8 cellular contexts compared by ENCODE assay signal in the genomic region with DNA sequence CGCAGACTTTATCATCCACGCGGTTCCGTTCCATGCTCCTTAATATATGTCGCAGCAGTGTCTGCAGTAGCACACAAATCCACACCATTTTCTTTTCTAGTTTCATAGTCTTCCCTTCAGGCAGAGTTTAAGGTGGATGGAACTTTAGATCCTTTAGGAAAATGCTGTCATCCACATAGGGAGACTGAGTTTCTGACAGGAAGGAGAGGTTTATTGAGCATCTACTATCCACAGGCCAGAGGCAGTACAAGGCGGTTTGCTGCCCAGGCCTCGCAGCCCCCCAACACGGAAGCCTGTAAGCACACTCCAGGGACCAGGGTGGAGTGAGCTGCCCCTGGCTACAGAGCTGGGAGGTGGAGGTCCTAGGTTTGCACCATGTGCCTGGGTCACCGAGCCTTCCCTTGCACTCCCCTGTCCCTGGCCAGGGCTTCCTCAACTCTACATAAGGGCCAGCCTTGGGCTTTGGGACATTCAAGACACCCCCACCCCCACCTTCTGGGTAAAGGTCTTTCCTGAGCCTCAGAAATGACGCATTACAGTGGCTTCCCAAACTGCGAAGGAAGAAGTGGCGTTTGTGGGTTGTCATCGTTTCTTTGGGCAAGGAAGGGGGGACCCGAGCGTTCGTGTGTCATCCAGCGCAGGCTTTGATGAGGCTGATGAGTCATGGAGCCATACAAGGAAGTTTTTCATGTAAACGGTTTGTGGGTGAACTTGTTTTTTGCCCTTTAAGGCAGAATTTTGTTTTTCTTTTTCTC.
DNase-seq lines count a peak whose midpoint lies in the region; ATAC-seq and TF ChIP-seq lines count a peak whose summit lies in the region.

No MANE protein-coding gene starts in this region.

- peak; percentile 55 for ATAC-seq in upper lobe of right lung
- no peak for ATAC-seq in GM19397 (IDR thresholded peaks at IDR 0.05; ENCODE audit: unreplicated experiment)
- ATAC-seq in GM18909 (IDR thresholded peaks at IDR 0.05; ENCODE audit: poor library complexity, unreplicated experiment): no peak

- no peaks in the 10 kb centered on the region for H3K36me3 Mint-ChIP-seq in nephron progenitor cell (ENCODE audit: low read depth)

- H3K36me3 ChIP-seq in upper lobe of right lung: no peaks in the 10 kb centered on the region

- H3K4me1 ChIP-seq in upper lobe of right lung: peaks cover 27% of the 10 kb centered on the region

- no peak overlapping the region for H3K4me3 Mint-ChIP-seq in nephron progenitor cell

- H3K27me3 ChIP-seq in upper lobe of right lung: no peaks in the 10 kb centered on the region

- in situ Hi-C loops in astrocyte of the cerebellum (cut with HindIII; ENCODE audit: low sequenced_read_pairs): no loop called here

- H3K27me3 Mint-ChIP-seq in nephron progenitor cell (ENCODE audit: low read depth, poor library complexity): no peaks in the 10 kb centered on the region

- no peak for TF ChIP-seq CTCF in astrocyte of the cerebellum (IDR thresholded peaks at IDR 0.05; ENCODE audit: low read depth, low read length, missing control alignments)
- TF ChIP-seq CTCF in nephron progenitor cell (IDR thresholded peaks at IDR 0.05): no peak
- TF ChIP-seq CTCF in upper lobe of right lung (IDR thresholded peaks at IDR 0.05): no peak

- intact Hi-C loops in upper lobe of right lung (cut with DNase I): no loop called here

- H3K4me1 Mint-ChIP-seq in nephron progenitor cell: peaks cover 83% of the 10 kb centered on the region

- H3K4me3 ChIP-seq in astrocyte of the cerebellum (ENCODE audit: low read depth, low read length) (no peak overlapping the region), upper lobe of right lung (no peak overlapping the region)

- H3K9me3 ChIP-seq in upper lobe of right lung: no peaks in the 10 kb centered on the region

- H3K9me3 Mint-ChIP-seq in nephron progenitor cell: no peaks in the 10 kb centered on the region

- peak; percentile 80 for DNase-seq in HCEC 1CT
- DNase-seq in UCSD-AML1 (lab: John Stamatoyannopoulos, UW; ENCODE audit: unreplicated experiment): peak; percentile 81
- DNase-seq in astrocyte of the cerebellum (ENCODE audit: low read depth): peak; percentile 60
- no peak for DNase-seq in nephron progenitor cell
- DNase-seq in upper lobe of right lung: no peak
- DNase-seq in SW 1271 (lab: John Stamatoyannopoulos, UW): no peak

- peak overlapping the region; percentile 39 for H3K27ac Mint-ChIP-seq in nephron progenitor cell

- peak overlapping the region; percentile 63 for H3K27ac ChIP-seq in upper lobe of right lung

Comparison
In these comparisons a context has a peak if more than half of its experiments do, and no peak if none do; other contexts are left out.
1. DNase-seq: peak in HCEC 1CT (single experiment), UCSD-AML1 (single experiment) and astrocyte of the cerebellum (single experiment); none in nephron progenitor cell (single experiment), upper lobe of right lung (single experiment) and SW 1271 (0 of 2).